ENCODE assay signal across 1 cellular context in the genomic region with DNA sequence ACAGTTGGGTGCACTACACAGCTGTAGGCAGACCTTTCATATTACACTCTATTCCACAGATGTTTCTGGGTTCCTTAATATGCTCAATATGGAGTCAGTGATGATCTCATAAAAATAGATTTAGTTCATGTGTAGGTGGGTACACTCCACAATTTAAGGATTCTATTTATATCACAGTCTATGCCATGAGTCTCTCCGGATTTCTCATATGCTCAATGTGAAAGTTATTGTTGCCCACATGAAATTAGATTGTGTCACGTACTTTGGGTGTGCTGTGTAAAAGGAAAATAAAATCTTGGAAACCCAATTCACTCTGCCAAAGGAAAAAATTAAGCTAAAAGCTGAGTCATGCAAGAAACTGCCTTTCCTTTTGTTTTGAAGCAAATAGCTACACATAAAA.
A peak's percentile ranks its signal among the peaks of the same experiment; 100 is the strongest.
TF ChIP-seq lines count a peak whose summit lies in the region.

No MANE protein-coding gene starts in this region.

TF ChIP-seq in K562, 482 proteins besides CTCF, POLR2A, EP300 and RAD21:
- TF ChIP-seq MAFG (tag; conservative IDR thresholded peaks at IDR 0.05) (peak; percentile 42; the same call in 1 of the 2 replicates), TCF15 (CRISPR knock-in tag; IDR thresholded peaks at IDR 0.05) (no peak)
TF ChIP-seq in K562: peak in this region for 1.
